In genomic region chr1:238722812-238723211, GRCh38 we compare ENCODE assay signal across 7 cellular contexts.
"Had no signal": no experiment of that assay in that cellular context is flagged by ENCODE, and none has a peak within 500 bp of the region (broad histone marks: within the 10 kb centered on the region; RNA-seq: fewer than 3 reads in every experiment).

No MANE protein-coding gene starts in this region.

- FAIRE-seq: G401.6, GM12891, GM12892, GM18507, GM19239 had no signal

- DNase-seq: GDM1, GF-D8 had no signal
